ENCODE assay signal across 16 cellular contexts in genomic region chr2:128755693-128756371, GRCh38.
DNase-seq lines count a peak whose midpoint lies in the region; ATAC-seq and TF ChIP-seq lines count a peak whose summit lies in the region.
"Had no signal": no experiment of that assay in that cellular context is flagged by ENCODE, and none has a peak within 500 bp of the region (broad histone marks: within the 10 kb centered on the region; RNA-seq: fewer than 3 reads in every experiment).

No MANE protein-coding gene starts in this region.

- H4K8ac ChIP-seq in neuronal stem cell (ENCODE audit: low read depth, low read length): no peak overlapping the region

- H3K23ac ChIP-seq in neuronal stem cell (ENCODE audit: low read depth, low read length, poor library complexity): no peak overlapping the region

- 50 to 53% methylated on average over 15 of the region's 15 CpGs for WGBS in body of pancreas, 2 donors
- WGBS in neuronal stem cell (ENCODE audit: extremely low coverage in 2 of 2, insufficient read length in 2 of 2, insufficient replicate concordance in 1 of 2), 2 donors: no CpG with 5 or more reads among the region's 15 CpGs

- no peak overlapping the region for H3K27ac ChIP-seq in CD8-positive, alpha-beta T cell (ENCODE audit: low read depth, low read length)
- H3K27ac ChIP-seq in body of pancreas: peak overlapping the region in 3 of 4 donors; percentile 75 to 85 (median 77)
- H3K27ac ChIP-seq in neuronal stem cell (replicated peaks; ENCODE audit: low read length): no peak overlapping the region
- H3K27ac ChIP-seq: colonic mucosa, gastrocnemius medialis, HL-60, upper lobe of left lung had no signal

- H3K4me1 Mint-ChIP-seq in CD8-positive, alpha-beta T cell (ENCODE audit: low read depth): peaks cover 14% of the 10 kb centered on the region
- H3K4me1 Mint-ChIP-seq in activated T-helper 1 cell treated with anti-CD3 and anti-CD28 coated beads, Interleukin-12 subunit alpha, Interleukin-12 subunit beta, Interleukin-2, Interleukin-4 antibody, amounts not matched to agents 30 ng/mL and 10 ng/mL and 1 ng/mL, durations not matched to agents 14 hours and 24 hours and 36 hours (ENCODE audit: low read depth): peaks cover 17% of the 10 kb centered on the region

- H2BK5ac ChIP-seq in neuronal stem cell (ENCODE audit: low read length): no peak overlapping the region

- H3K9me3 Mint-ChIP-seq in CD8-positive, alpha-beta T cell: no peaks in the 10 kb centered on the region
- no peaks in the 10 kb centered on the region for H3K9me3 Mint-ChIP-seq in activated T-helper 1 cell treated with anti-CD3 and anti-CD28 coated beads, Interleukin-12 subunit alpha, Interleukin-12 subunit beta, Interleukin-2, Interleukin-4 antibody, amounts not matched to agents 30 ng/mL and 10 ng/mL and 1 ng/mL, durations not matched to agents 14 hours and 24 hours and 36 hours

- H2AK5ac ChIP-seq in neuronal stem cell (ENCODE audit: low read depth, low read length): peak overlapping the region; percentile 41

- no peak overlapping the region for H3K27ac Mint-ChIP-seq in CD8-positive, alpha-beta T cell
- no peak overlapping the region for H3K27ac Mint-ChIP-seq in activated T-helper 1 cell treated with anti-CD3 and anti-CD28 coated beads, Interleukin-12 subunit alpha, Interleukin-12 subunit beta, Interleukin-2, Interleukin-4 antibody, amounts not matched to agents 30 ng/mL and 10 ng/mL and 1 ng/mL, durations not matched to agents 14 hours and 24 hours and 36 hours
- H3K27ac Mint-ChIP-seq: progenitor cell of endocrine pancreas, T-cell had no signal

- no peak overlapping the region for H3K4me3 ChIP-seq in CD8-positive, alpha-beta T cell (ENCODE audit: low read depth, low read length)
- H3K4me3 ChIP-seq in body of pancreas: no peak overlapping the region
- no peak overlapping the region for H3K4me3 ChIP-seq in neuronal stem cell (ENCODE audit: low read length in 2 of 2)
- no peak overlapping the region for H3K4me3 ChIP-seq in MG63
- H3K4me3 ChIP-seq: colonic mucosa, upper lobe of left lung had no signal

- H3K9ac ChIP-seq in neuronal stem cell (ENCODE audit: low read depth, low read length, poor library complexity): no peak overlapping the region

- H3K36me3 Mint-ChIP-seq in CD8-positive, alpha-beta T cell: no peaks in the 10 kb centered on the region
- no peaks in the 10 kb centered on the region for H3K36me3 Mint-ChIP-seq in activated T-helper 1 cell treated with anti-CD3 and anti-CD28 coated beads, Interleukin-12 subunit alpha, Interleukin-12 subunit beta, Interleukin-2, Interleukin-4 antibody, amounts not matched to agents 30 ng/mL and 10 ng/mL and 1 ng/mL, durations not matched to agents 14 hours and 24 hours and 36 hours (ENCODE audit: low read depth)
- H3K36me3 Mint-ChIP-seq: T-cell had no signal

- CTCF ChIA-PET in CD8-positive, alpha-beta T cell (lab: Charles Lee): no interaction called here

- no peak overlapping the region for H2BK12ac ChIP-seq in neuronal stem cell (ENCODE audit: low read length)

- H3K14ac ChIP-seq in neuronal stem cell (ENCODE audit: low read length): no peak overlapping the region

- intact Hi-C loops in CD8-positive, alpha-beta T cell (cut with DNase I, micrococcal nuclease): no loop called here
- intact Hi-C loops in body of pancreas (cut with DNase I): no loop called here
- intact Hi-C loops in activated T-helper 1 cell treated with anti-CD3 and anti-CD28 coated beads, Interleukin-12 subunit alpha, Interleukin-12 subunit beta, Interleukin-2, Interleukin-4 antibody, amounts not matched to agents 30 ng/mL and 10 ng/mL and 1 ng/mL, durations not matched to agents 14 hours and 24 hours and 36 hours (cut with micrococcal nuclease): loop anchor here (2.0 kb wide), 1 partner anchor 435 kb away; no protein-coding TSS in a partner anchor

- no peaks in the 10 kb centered on the region for H3K79me1 ChIP-seq in neuronal stem cell (ENCODE audit: low read depth, low read length)

- no peak for ATAC-seq in CD8-positive, alpha-beta T cell
- ATAC-seq in HG03432 (IDR thresholded peaks at IDR 0.05; ENCODE audit: unreplicated experiment) (peak; percentile 13), body of pancreas (peak; percentile 88)
- ATAC-seq: gastrocnemius medialis, T-cell had no signal

- no peaks in the 10 kb centered on the region for H3K27me3 ChIP-seq in CD8-positive, alpha-beta T cell (ENCODE audit: insufficient read depth, low read length)
- no peaks in the 10 kb centered on the region for H3K27me3 ChIP-seq in body of pancreas
- no peaks in the 10 kb centered on the region for H3K27me3 ChIP-seq in neuronal stem cell (ENCODE audit: control insufficient read depth in 3 of 3, insufficient read depth in 3 of 3, low read depth in 1 of 3, low read length in 3 of 3)
- peaks cover 2% of the 10 kb centered on the region; the same call in 1 of the 2 replicates for H3K27me3 ChIP-seq in MG63
- H3K27me3 ChIP-seq: colonic mucosa, gastrocnemius medialis, upper lobe of left lung had no signal

- H3K4me2 ChIP-seq in neuronal stem cell (ENCODE audit: insufficient read depth, low read length, poor library complexity, severe bottlenecking): no peak overlapping the region

- H3K9me3 ChIP-seq in CD8-positive, alpha-beta T cell (ENCODE audit: low read length): no peaks in the 10 kb centered on the region
- no peaks in the 10 kb centered on the region for H3K9me3 ChIP-seq in body of pancreas
- H3K9me3 ChIP-seq in neuronal stem cell (replicated peaks in 1 of 2; ENCODE audit: control insufficient read depth in 2 of 2, insufficient read depth in 1 of 2, low read depth in 1 of 2, low read length in 2 of 2): no peaks in the 10 kb centered on the region
- no peaks in the 10 kb centered on the region for H3K9me3 ChIP-seq in MG63
- H3K9me3 ChIP-seq: colonic mucosa, gastrocnemius medialis, upper lobe of left lung had no signal

- no peak for DNase-seq in CD8-positive, alpha-beta T cell
- DNase-seq in body of pancreas (peak in 3 of 4 donors; percentile 69 to 78 (median 69)), neuronal stem cell (ENCODE audit: low spot score) (no peak), iPS-NIHi7 (ENCODE audit: extremely low spot score) (no peak), MG63 (no peak)
- no peak for DNase-seq in activated T-helper 1 cell treated with anti-CD3 and anti-CD28 coated beads, Interleukin-12 subunit alpha, Interleukin-12 subunit beta, Interleukin-2, Interleukin-4 antibody, amounts not matched to agents 30 ng/mL and 10 ng/mL and 1 ng/mL, durations not matched to agents 14 hours and 24 hours and 36 hours (ENCODE audit: low spot score)
- DNase-seq in central memory CD4-positive, alpha-beta T cell: no peak
- DNase-seq: colonic mucosa, gastrocnemius medialis, NCI-H2081 treated with DMSO at 0.1 percent for 48 hours, NCI-H446 treated with DMSO at 0.1 percent for 48 hours, upper lobe of left lung had no signal

- TF ChIP-seq CTCF in CD8-positive, alpha-beta T cell (IDR thresholded peaks at IDR 0.05): peak; percentile 9
- no peak for TF ChIP-seq CTCF in body of pancreas (IDR thresholded peaks at IDR 0.05)

- H3K27me3 Mint-ChIP-seq in CD8-positive, alpha-beta T cell (ENCODE audit: low read depth): peaks cover 6% of the 10 kb centered on the region
- peaks cover 3% of the 10 kb centered on the region for H3K27me3 Mint-ChIP-seq in activated T-helper 1 cell treated with anti-CD3 and anti-CD28 coated beads, Interleukin-12 subunit alpha, Interleukin-12 subunit beta, Interleukin-2, Interleukin-4 antibody, amounts not matched to agents 30 ng/mL and 10 ng/mL and 1 ng/mL, durations not matched to agents 14 hours and 24 hours and 36 hours (ENCODE audit: insufficient read depth)

- H3K4me1 ChIP-seq in CD8-positive, alpha-beta T cell (ENCODE audit: insufficient read depth, low read length): no peaks in the 10 kb centered on the region
- H3K4me1 ChIP-seq in body of pancreas (peaks cover 57% of the 10 kb centered on the region), neuronal stem cell (ENCODE audit: control insufficient read depth in 2 of 2, insufficient read depth in 1 of 2, low read depth in 1 of 2, low read length in 2 of 2) (peaks cover 0 to 16% of the 10 kb centered on the region in 2 donors)
- H3K4me1 ChIP-seq: colonic mucosa, gastrocnemius medialis had no signal

- peak overlapping the region; percentile 42 for H2BK15ac ChIP-seq in neuronal stem cell (ENCODE audit: low read length)

- H3K18ac ChIP-seq in neuronal stem cell (ENCODE audit: low read length): no peak overlapping the region

- POLR2A ChIA-PET in CD8-positive, alpha-beta T cell (lab: Charles Lee): no interaction called here

- no peak overlapping the region for H4K91ac ChIP-seq in neuronal stem cell (ENCODE audit: low read depth, low read length, poor library complexity)

- H3K4ac ChIP-seq in neuronal stem cell (ENCODE audit: low read length): no peak overlapping the region

- H2AFZ ChIP-seq in neuronal stem cell (ENCODE audit: low read length): no peak overlapping the region

- no peaks in the 10 kb centered on the region for H3K36me3 ChIP-seq in CD8-positive, alpha-beta T cell (ENCODE audit: insufficient read depth, low read length)
- H3K36me3 ChIP-seq in body of pancreas (replicated peaks in 1 of 2; ENCODE audit: insufficient read depth in 1 of 2, low read depth in 2 of 2) (no peaks in the 10 kb centered on the region), neuronal stem cell (replicated peaks in 1 of 2; ENCODE audit: control insufficient read depth in 2 of 2, insufficient read depth in 2 of 2, low read length in 2 of 2) (no peaks in the 10 kb centered on the region), MG63 (no peaks in the 10 kb centered on the region)
- H3K36me3 ChIP-seq: colonic mucosa, gastrocnemius medialis, upper lobe of left lung had no signal

- H3K4me3 Mint-ChIP-seq in CD8-positive, alpha-beta T cell: no peak overlapping the region
- no peak overlapping the region for H3K4me3 Mint-ChIP-seq in activated T-helper 1 cell treated with anti-CD3 and anti-CD28 coated beads, Interleukin-12 subunit alpha, Interleukin-12 subunit beta, Interleukin-2, Interleukin-4 antibody, amounts not matched to agents 30 ng/mL and 10 ng/mL and 1 ng/mL, durations not matched to agents 14 hours and 24 hours and 36 hours
- H3K4me3 Mint-ChIP-seq: T-cell had no signal

- H2BK120ac ChIP-seq in neuronal stem cell (ENCODE audit: low read depth, low read length): no peak overlapping the region

- TF ChIP-seq POLR2A in body of pancreas (IDR thresholded peaks at IDR 0.05): peak in 2 of 3 donors; percentile 7 to 16

Comparison
In these comparisons a context has a peak if more than half of its experiments do, and no peak if none do; other contexts are left out.
1. DNase-seq: peak in body of pancreas (3 of 4); none in CD8-positive, alpha-beta T cell (0 of 7), neuronal stem cell (single experiment), iPS-NIHi7 (single experiment), activated T-helper 1 cell treated with anti-CD3 and anti-CD28 coated beads, Interleukin-12 subunit alpha, Interleukin-12 subunit beta, Interleukin-2, Interleukin-4 antibody, amounts not matched to agents 30 ng/mL and 10 ng/mL and 1 ng/mL, durations not matched to agents 14 hours and 24 hours and 36 hours (single experiment), central memory CD4-positive, alpha-beta T cell (single experiment) and MG63 (single experiment).
2. H3K27ac ChIP-seq: peak in body of pancreas (3 of 4); none in CD8-positive, alpha-beta T cell (single experiment) and neuronal stem cell (single experiment).